Comparison of ENCODE assay signal across 22 cellular contexts in genomic region chr10:20892796-20893195, GRCh38. TPM values are rescaled to one million over a fixed set of nuclear protein-coding genes. Genes with fewer than 3 reads are reported as not detected.
"Had no signal": no experiment of that assay in that cellular context is flagged by ENCODE, and none has a peak within 500 bp of the region (broad histone marks: within the 10 kb centered on the region; RNA-seq: fewer than 3 reads in every experiment).

No MANE protein-coding gene starts in this region.

- H3K36me3 ChIP-seq: colonic mucosa, stomach had no signal

- H3K4me1 ChIP-seq: colonic mucosa, foreskin keratinocyte, stomach, thyroid gland, upper lobe of left lung had no signal

- H3K9me3 ChIP-seq: colonic mucosa, stomach, thyroid gland, upper lobe of left lung had no signal

- H3K4me3 ChIP-seq: colonic mucosa, stomach, thyroid gland, upper lobe of left lung had no signal

- H3K27me3 ChIP-seq: colonic mucosa, foreskin keratinocyte, stomach, thyroid gland, upper lobe of left lung had no signal

- H3K27ac ChIP-seq: colonic mucosa, foreskin keratinocyte, stomach, thyroid gland, upper lobe of left lung had no signal

- DNase-seq: activated CD4-positive, alpha-beta T cell treated with anti-CD3 and anti-CD28 coated beads for 36 hours; activated CD4-positive, CD25-positive, alpha-beta regulatory T cell; activated CD8-positive, alpha-beta T cell treated with anti-CD3 and anti-CD28 coated beads, Interleukin-2, amount 10 ng/mL, durations not matched to agents 7 days and 5 days; activated effector memory CD4-positive, alpha-beta T cell treated with anti-CD3 and anti-CD28 coated beads, Interleukin-2, amount 50 U/mL, for 16 hours; activated naive CD4-positive, alpha-beta T cell treated with anti-CD3 and anti-CD28 coated beads, Interleukin-2, amount 10 ng/mL, durations not matched to agents 7 days and 5 days; activated naive CD8-positive, alpha-beta T cell treated with anti-CD3 and anti-CD28 coated beads, Interleukin-2, amount 10 ng/mL, durations not matched to agents 7 days and 5 days; amniotic stem cell; cerebellar nuclear complex; colonic mucosa; effector CD8-positive, alpha-beta T cell; foreskin keratinocyte; natural killer cell; small intestine; stimulated activated CD4-positive, alpha-beta T cell treated with anti-CD3 and anti-CD28 coated beads, Interleukin-1b, Interleukin-23, amount 100 ng/mL, for 48 hours; stimulated activated CD4-positive, alpha-beta T cell treated with anti-CD3 and anti-CD28 coated beads, Interleukin-4, amount 100 ng/mL, for 4 hours; stimulated activated CD8-positive, alpha-beta memory T cell treated with anti-CD3 and anti-CD28 coated beads, Interleukin-4, amount 100 ng/mL, for 48 hours; stomach; thyroid gland; upper lobe of left lung had no signal

- ATAC-seq: activated CD4-positive, alpha-beta T cell treated with anti-CD3 and anti-CD28 coated beads for 36 hours; activated CD8-positive, alpha-beta T cell treated with anti-CD3 and anti-CD28 coated beads, Interleukin-2, amount 10 ng/mL, durations not matched to agents 7 days and 5 days; foreskin keratinocyte; natural killer cell; sciatic nerve; stimulated activated memory B cell treated with anti-CD40 and anti-IgM and Interleukin-4, amounts not matched to agents 10 μg/mL and 1 μg/mL and 100 μg/mL, for 72 hours had no signal

RNA-seq across cellular contexts. Expression of gene NEBL, which starts 4.3 kb away (rescaled TPM):
- total RNA-seq: activated CD8-positive, alpha-beta T cell treated with anti-CD3 and anti-CD28 coated beads, Interleukin-2, amount 10 ng/mL, durations not matched to agents 7 days and 5 days; activated naive CD8-positive, alpha-beta T cell treated with anti-CD3 and anti-CD28 coated beads, Interleukin-2, amount 10 ng/mL, durations not matched to agents 7 days and 5 days; T-helper 1 cell treated with Interleukin-12 subunit alpha and Interleukin-12 subunit beta and Interleukin-4 antibody, amounts not matched to agents 30 ng/mL and 1 ng/mL, for 36 hours had no signal
